10 cellular contexts compared by ENCODE assay signal in genomic region chr17:62319846-62320245, GRCh38.
"Had no signal": no experiment of that assay in that cellular context is flagged by ENCODE, and none has a peak within 500 bp of the region (broad histone marks: within the 10 kb centered on the region; RNA-seq: fewer than 3 reads in every experiment).

No MANE protein-coding gene starts in this region.

- ATAC-seq: HepG2, K562 had no signal

- DNase-seq: GM23248, GOT3, H9, HCEC 1CT, IMR-90, KG1 had no signal

- H3K9ac ChIP-seq: GM23248 had no signal

- H3K4me3 ChIP-seq: GM23248, K562 had no signal

- H2AFZ ChIP-seq: GM23248 had no signal

- H3K27ac ChIP-seq: GM23248, HL-60 had no signal

- FAIRE-seq: H54, HepG2, K562 had no signal
